8 cellular contexts compared by ENCODE assay signal in genomic region chr17:73595068-73595865, GRCh38. TPM values are rescaled to one million over a fixed set of nuclear protein-coding genes. Genes with fewer than 3 reads are reported as not detected.
DNase-seq lines count a peak whose midpoint lies in the region; ATAC-seq and TF ChIP-seq lines count a peak whose summit lies in the region.

No MANE protein-coding gene starts in this region.

- H3K4me1 ChIP-seq in DND-41 (ENCODE audit: insufficient read depth, low read length), result peaks cover 62% of the 10 kb centered on the region
- H3K4me1 ChIP-seq in right lobe of liver, result no peaks in the 10 kb centered on the region

- H3K4me2 ChIP-seq in DND-41 (ENCODE audit: insufficient read depth, low read length), result no peak overlapping the region

- H3K36me3 Mint-ChIP-seq in activated naive CD8-positive, alpha-beta T cell, result no peaks in the 10 kb centered on the region
- H3K36me3 Mint-ChIP-seq in T-helper 2 cell treated with Interferon-gamma antibody and Interleukin-4, amounts not matched to agents 5 μg/mL and 100 μg/mL, for 36 hours (ENCODE audit: low read depth), result no peaks in the 10 kb centered on the region

- H3K27me3 Mint-ChIP-seq in activated naive CD8-positive, alpha-beta T cell, result no peaks in the 10 kb centered on the region
- no peaks in the 10 kb centered on the region for H3K27me3 Mint-ChIP-seq in T-helper 2 cell treated with Interferon-gamma antibody and Interleukin-4, amounts not matched to agents 5 μg/mL and 100 μg/mL, for 36 hours (ENCODE audit: low read depth)

- TF ChIP-seq CTCF in DND-41 (IDR thresholded peaks at IDR 0.05; ENCODE audit: borderline replicate concordance, extremely low read depth, low read length, poor library complexity, severe bottlenecking) (peak; percentile 65), right lobe of liver (IDR thresholded peaks at IDR 0.05) (peak; percentile 10 to 27 (median 21))

- no peaks in the 10 kb centered on the region for H3K79me2 ChIP-seq in DND-41 (ENCODE audit: insufficient read depth, low read length)

- WGBS in right lobe of liver (ENCODE audit: insufficient coverage, low coverage, low lambda C conversion rate, missing lambda C conversion rate), result 57% methylated on average over 3 of the region's 12 CpGs

- no peak overlapping the region for H3K4me3 Mint-ChIP-seq in activated naive CD8-positive, alpha-beta T cell
- no peak overlapping the region for H3K4me3 Mint-ChIP-seq in T-helper 2 cell treated with Interferon-gamma antibody and Interleukin-4, amounts not matched to agents 5 μg/mL and 100 μg/mL, for 36 hours

- H3K27ac ChIP-seq in DND-41 (ENCODE audit: low read length), result peak overlapping the region; percentile 94
- no peak overlapping the region for H3K27ac ChIP-seq in right lobe of liver

- no peak overlapping the region for H2AFZ ChIP-seq in DND-41 (ENCODE audit: low read depth, low read length)

- H3K4me3 ChIP-seq in DND-41 (ENCODE audit: low read depth in 1 of 2, low read length in 2 of 2) (no peak overlapping the region), right lobe of liver (no peak overlapping the region)

- no peaks in the 10 kb centered on the region for H3K27me3 ChIP-seq in DND-41 (ENCODE audit: insufficient read depth, low read length, poor library complexity)
- H3K27me3 ChIP-seq in right lobe of liver, result no peaks in the 10 kb centered on the region

- no peaks in the 10 kb centered on the region for H3K9me3 ChIP-seq in DND-41 (ENCODE audit: insufficient read depth, low read length, severe bottlenecking)
- H3K9me3 ChIP-seq in right lobe of liver, result no peaks in the 10 kb centered on the region

- ATAC-seq in DND-41 (ENCODE audit: insufficient read depth, low read depth), result no peak
- peak in 3 of 4 donors; percentile 7 to 33 (median 24) for ATAC-seq in right lobe of liver
- ATAC-seq in GM18861 (IDR thresholded peaks at IDR 0.05; ENCODE audit: unreplicated experiment), result no peak
- ATAC-seq in GM21576 (IDR thresholded peaks at IDR 0.05; ENCODE audit: unreplicated experiment), result no peak

- no peaks in the 10 kb centered on the region; the same call in 1 of the 2 replicates for H3K36me3 ChIP-seq in DND-41 (ENCODE audit: insufficient read depth, low read length)
- no peaks in the 10 kb centered on the region for H3K36me3 ChIP-seq in right lobe of liver

- no peaks in the 10 kb centered on the region for H3K9me3 Mint-ChIP-seq in activated naive CD8-positive, alpha-beta T cell (ENCODE audit: low read depth)
- H3K9me3 Mint-ChIP-seq in T-helper 2 cell treated with Interferon-gamma antibody and Interleukin-4, amounts not matched to agents 5 μg/mL and 100 μg/mL, for 36 hours, result no peaks in the 10 kb centered on the region

- peak overlapping the region; percentile 36 for H3K27ac Mint-ChIP-seq in activated naive CD8-positive, alpha-beta T cell
- no peak overlapping the region for H3K27ac Mint-ChIP-seq in T-helper 2 cell treated with Interferon-gamma antibody and Interleukin-4, amounts not matched to agents 5 μg/mL and 100 μg/mL, for 36 hours

- intact Hi-C loops in right lobe of liver (cut with DNase I), result no loop called here

- no peaks in the 10 kb centered on the region for H4K20me1 ChIP-seq in DND-41 (ENCODE audit: insufficient read depth, low read length)

- H3K9ac ChIP-seq in DND-41 (ENCODE audit: low read depth, low read length), result peak overlapping the region; percentile 26

- no peak for TF ChIP-seq POLR2A in right lobe of liver (IDR thresholded peaks at IDR 0.05)

- DNase-seq in DND-41 (peak; percentile 30), HuH-7.5 (ENCODE audit: low spot score) (peak; percentile 47), right lobe of liver (no peak), NCI-H774 (lab: John Stamatoyannopoulos, UW) (no peak)
- no peak for DNase-seq in T-helper 2 cell treated with Interferon-gamma antibody and Interleukin-4, amounts not matched to agents 5 μg/mL and 100 μg/mL, for 36 hours (ENCODE audit: low spot score)

- H3K4me1 Mint-ChIP-seq in activated naive CD8-positive, alpha-beta T cell (ENCODE audit: low read depth), result peaks cover 64% of the 10 kb centered on the region
- H3K4me1 Mint-ChIP-seq in T-helper 2 cell treated with Interferon-gamma antibody and Interleukin-4, amounts not matched to agents 5 μg/mL and 100 μg/mL, for 36 hours (ENCODE audit: low read depth), result peaks cover 25% of the 10 kb centered on the region

RNA-seq across cellular contexts. Expression of gene SDK2, which starts 49.0 kb away (rescaled TPM):
- under 1 TPM; 0.11 to 0.46 (median 0.25) TPM for total RNA-seq in right lobe of liver

Comparison
In these comparisons a context has a peak if more than half of its experiments do, and no peak if none do; other contexts are left out.
1. ATAC-seq: peak in right lobe of liver (3 of 4); none in DND-41 (single experiment), GM18861 (single experiment) and GM21576 (single experiment).
2. DNase-seq: peak in DND-41 (single experiment) and HuH-7.5 (single experiment); none in right lobe of liver (0 of 3), T-helper 2 cell treated with Interferon-gamma antibody and Interleukin-4, amounts not matched to agents 5 μg/mL and 100 μg/mL, for 36 hours (single experiment) and NCI-H774 (single experiment).